Comparison of ENCODE assay signal across 9 cellular contexts in genomic region chr15:40859206-40859851, GRCh38. TPM values are rescaled to one million over a fixed set of nuclear protein-coding genes. Genes with fewer than 3 reads are reported as not detected.
DNase-seq lines count a peak whose midpoint lies in the region; ATAC-seq and TF ChIP-seq lines count a peak whose summit lies in the region.
"Had no signal": no experiment of that assay in that cellular context is flagged by ENCODE, and none has a peak within 500 bp of the region (broad histone marks: within the 10 kb centered on the region; RNA-seq: fewer than 3 reads in every experiment).

No MANE protein-coding gene starts in this region.

- peaks cover 0 to 3% (median 0%) of the 10 kb centered on the region in 45 donors for H3K27me3 ChIP-seq in dorsolateral prefrontal cortex

- H3K4me3 ChIP-seq in HFF-Myc (replicated peaks; ENCODE audit: low read depth, low read length) (no peak overlapping the region), dorsolateral prefrontal cortex (no peak overlapping the region)

- ATAC-seq in memory B cell (ENCODE audit: low read depth) (peak; percentile 78), GM21447 (IDR thresholded peaks at IDR 0.05; ENCODE audit: unreplicated experiment) (no peak)

- no peak overlapping the region for H3K27ac ChIP-seq in dorsolateral prefrontal cortex

- H3K36me3 Mint-ChIP-seq in memory B cell = peaks cover 5% of the 10 kb centered on the region
- H3K36me3 Mint-ChIP-seq: activated naive CD4-positive, alpha-beta T cell treated with anti-CD3 and anti-CD28 coated beads, Interleukin-2, amount 50 U/mL, for 24 hours had no signal

- DNase-seq in DMS 273 (lab: John Stamatoyannopoulos, UW; ENCODE audit: unreplicated experiment) (peak; percentile 83), HFF-Myc (ENCODE audit: extremely low read depth, low read depth) (peak; percentile 45), NCI-H748 treated with DMSO at 0.1 percent for 48 hours (lab: John Stamatoyannopoulos, UW) (peak; percentile 23), dorsolateral prefrontal cortex (peak in 8 of 10 donors; percentile 31 to 71 (median 60)), memory B cell (ENCODE audit: low spot score in 2 of 2) (peak; percentile 76 to 78)
- DNase-seq in activated CD4-positive, alpha-beta T cell treated with anti-CD3 and anti-CD28 coated beads, Interleukin-2, amount 50 U/mL, for 4 hours = peak; percentile 78 to 81
- peak; percentile 78 for DNase-seq in stimulated activated CD8-positive, alpha-beta memory T cell treated with anti-CD3 and anti-CD28 coated beads, Interleukin-15, amount 100 ng/mL, for 24 hours (ENCODE audit: low read depth)

- H3K27me3 Mint-ChIP-seq in memory B cell = no peaks in the 10 kb centered on the region
- H3K27me3 Mint-ChIP-seq: activated naive CD4-positive, alpha-beta T cell treated with anti-CD3 and anti-CD28 coated beads, Interleukin-2, amount 50 U/mL, for 24 hours had no signal

- H3K4me3 Mint-ChIP-seq in memory B cell = no peak overlapping the region
- H3K4me3 Mint-ChIP-seq: activated naive CD4-positive, alpha-beta T cell treated with anti-CD3 and anti-CD28 coated beads, Interleukin-2, amount 50 U/mL, for 24 hours had no signal

- peaks cover 11% of the 10 kb centered on the region for H3K4me1 Mint-ChIP-seq in memory B cell

- TF ChIP-seq CTCF in HFF-Myc (IDR thresholded peaks at IDR 0.05; ENCODE audit: low read depth, low read length, missing control alignments) (peak; percentile 94), dorsolateral prefrontal cortex (IDR thresholded peaks at IDR 0.05 in 54 of 56, conservative IDR thresholded peaks at IDR 0.05 in 2 of 56; ENCODE audit: low read depth in 1 of 56, partially characterized antibody in 56 of 56) (peak; percentile 32 to 77 (median 64))

- intact Hi-C loops in dorsolateral prefrontal cortex (cut with DNase I) = no loop called here

- no peak overlapping the region for H3K27ac Mint-ChIP-seq in memory B cell
- H3K27ac Mint-ChIP-seq: activated naive CD4-positive, alpha-beta T cell treated with anti-CD3 and anti-CD28 coated beads, Interleukin-2, amount 50 U/mL, for 24 hours had no signal

- no peaks in the 10 kb centered on the region for H3K9me3 Mint-ChIP-seq in memory B cell
- H3K9me3 Mint-ChIP-seq: activated naive CD4-positive, alpha-beta T cell treated with anti-CD3 and anti-CD28 coated beads, Interleukin-2, amount 50 U/mL, for 24 hours had no signal

RNA-seq across cellular contexts. Expression of gene RHOV, which starts 14.7 kb away (rescaled TPM):
- total RNA-seq in dorsolateral prefrontal cortex = 1 to 10 TPM in 113 of 120 experiments, under 1 TPM in 7; 0.46 to 6.2 (median 2.5) TPM

RNA-seq across cellular contexts. Expression of gene SPINT1, which starts 15.5 kb away (rescaled TPM):
- total RNA-seq in dorsolateral prefrontal cortex = 1 to 10 TPM in 95 of 120 experiments, under 1 TPM in 23, not detected in 2; 0.39 to 5.4 (median 1.6) TPM

RNA-seq across cellular contexts. Expression of gene PPP1R14D, which starts 30.8 kb away (rescaled TPM):
- total RNA-seq in dorsolateral prefrontal cortex = not detected

RNA-seq across cellular contexts. Expression of gene VPS18, which starts 34.9 kb away (rescaled TPM):
- total RNA-seq in dorsolateral prefrontal cortex = 10 to 100 TPM; 19.3 to 39.4 (median 29.9) TPM

RNA-seq across cellular contexts. Expression of gene DNAJC17, which starts 52.1 kb away (rescaled TPM):
- total RNA-seq in dorsolateral prefrontal cortex = 10 to 100 TPM; 17.9 to 54.4 (median 34.3) TPM

Comparison
In these comparisons a context has a peak if more than half of its experiments do, and no peak if none do; other contexts are left out.
1. DNase-seq: peak in every context shown above with its lines; median percentile 83 in DMS 273; 80 in activated CD4-positive, alpha-beta T cell treated with anti-CD3 and anti-CD28 coated beads, Interleukin-2, amount 50 U/mL, for 4 hours; 78 in stimulated activated CD8-positive, alpha-beta memory T cell treated with anti-CD3 and anti-CD28 coated beads, Interleukin-15, amount 100 ng/mL, for 24 hours; 77 in memory B cell; 60 in dorsolateral prefrontal cortex; 45 in HFF-Myc; 23 in NCI-H748 treated with DMSO at 0.1 percent for 48 hours.